In genomic region chr16:28211758-28212531, GRCh38 we compare ENCODE assay signal across 1 cellular context.
A peak's percentile ranks its signal among the peaks of the same experiment; 100 is the strongest.
TF ChIP-seq lines count a peak whose summit lies in the region.

Gene XPO6 (minus strand): TSS chr16:28211965. CDS start chr16:28211368, 597 bp downstream.

TF ChIP-seq in K562, 482 proteins besides CTCF, POLR2A, EP300 and RAD21 (continued from another document and continues in another):
- TF ChIP-seq HCFC1 (IDR thresholded peaks at IDR 0.05; ENCODE audit: low read depth, low read length) (peak; percentile 96), JUNB (CRISPR knock-in tag; conservative IDR thresholded peaks at IDR 0.05) (no peak), MTA1 (IDR thresholded peaks at IDR 0.05; ENCODE audit: borderline replicate concordance) (no peak), BHLHE40 (IDR thresholded peaks at IDR 0.05; ENCODE audit: low read length) (peak; percentile 95), KLF13 (tag; IDR thresholded peaks at IDR 0.05; ENCODE audit: borderline replicate concordance, low read depth) (peak; percentile 94), OTX1 (CRISPR knock-in tag; IDR thresholded peaks at IDR 0.05) (no peak), NCOA2 (IDR thresholded peaks at IDR 0.05; ENCODE audit: partially characterized antibody in 2 of 2) (no peak), HMG20A (CRISPR knock-in tag; conservative IDR thresholded peaks at IDR 0.05) (no peak), E4F1 (CRISPR knock-in tag; IDR thresholded peaks at IDR 0.05; ENCODE audit: borderline replicate concordance) (no peak), NRF1 (conservative IDR thresholded peaks at IDR 0.05 in 1 of 2, IDR thresholded peaks at IDR 0.05 in 1 of 2) (peak; percentile 68 to 71), ARID2 (IDR thresholded peaks at IDR 0.05) (no peak), SIN3A (IDR thresholded peaks at IDR 0.05; ENCODE audit: borderline replicate concordance in 2 of 2, control insufficient read depth in 1 of 2, low read depth in 2 of 2, low read length in 2 of 2) (peak; percentile 63 to 76; a peak in 2 of 4 replicates), FOXA3 (CRISPR knock-in tag; conservative IDR thresholded peaks at IDR 0.05 in 1 of 2, IDR thresholded peaks at IDR 0.05 in 1 of 2) (peak in 1 of 2 experiments; percentile 17; a peak in 1 of 4 replicates), ZNF766 (CRISPR knock-in tag; conservative IDR thresholded peaks at IDR 0.05) (peak; percentile 91), MAFK (IDR thresholded peaks at IDR 0.05; ENCODE audit: low read length) (no peak), TCF7L2 (IDR thresholded peaks at IDR 0.05; ENCODE audit: low read depth, low read length) (no peak), BRF1 (IDR thresholded peaks at IDR 0.05; ENCODE audit: borderline replicate concordance, extremely low read depth, insufficient read length) (no peak), KLF10 (CRISPR knock-in tag; IDR thresholded peaks at IDR 0.05) (no peak), ZBTB9 (CRISPR knock-in tag; IDR thresholded peaks at IDR 0.05) (0 out of 2 replicates have a peak, but pooled peaks have one; percentile 64), PKNOX1 (IDR thresholded peaks at IDR 0.05) (peak; percentile 19; the same call in 1 of the 2 replicates), ZNF75A (CRISPR knock-in tag; IDR thresholded peaks at IDR 0.05) (no peak), GTF2E2 (tag; IDR thresholded peaks at IDR 0.05) (0 out of 2 replicates have a peak, but pooled peaks have one; percentile 64), ETS2 (tag; IDR thresholded peaks at IDR 0.05; ENCODE audit: borderline replicate concordance, poor library complexity, severe bottlenecking) (no peak), ZNF282 (CRISPR knock-in tag; IDR thresholded peaks at IDR 0.05) (no peak), ZNF124 (CRISPR knock-in tag; IDR thresholded peaks at IDR 0.05) (no peak), NR4A1 (CRISPR knock-in tag; IDR thresholded peaks at IDR 0.05) (0 out of 2 replicates have a peak, but pooled peaks have one; percentile 47), NR4A1 (tag; IDR thresholded peaks at IDR 0.05) (peak; percentile 50; the same call in 1 of the 2 replicates), IRF2 (CRISPR knock-in tag; IDR thresholded peaks at IDR 0.05) (peak; percentile 100), ZNF311 (CRISPR knock-in tag; IDR thresholded peaks at IDR 0.05) (no peak), ZBTB2 (IDR thresholded peaks at IDR 0.05) (no peak), PHB2 (IDR thresholded peaks at IDR 0.05; ENCODE audit: low read depth) (no peak), ZBTB11 (CRISPR knock-in tag; IDR thresholded peaks at IDR 0.05) (peak in 1 of 3 experiments; percentile 78; a peak in 2 of 6 replicates), CEBPB (tag; IDR thresholded peaks at IDR 0.05) (no peak), HNRNPLL (IDR thresholded peaks at IDR 0.05; ENCODE audit: low read depth, low read length, poor library complexity, severe bottlenecking) (no peak), ZNF318 (IDR thresholded peaks at IDR 0.05; ENCODE audit: borderline replicate concordance in 1 of 2, low read depth in 1 of 2) (peak in 1 of 2 experiments; percentile 88; a peak in 2 of 4 replicates), HNRNPH1 (optimal IDR thresholded peaks at IDR 0.05; ENCODE audit: low read depth, low read length) (no peak), CHD1 (IDR thresholded peaks at IDR 0.05; ENCODE audit: low read length) (no peak), NCOR1 (IDR thresholded peaks at IDR 0.05) (no peak), ZNF274 (IDR thresholded peaks at IDR 0.05; ENCODE audit: borderline replicate concordance, low read depth, low read length) (no peak), EZH2 (IDR thresholded peaks at IDR 0.05; ENCODE audit: borderline replicate concordance, low read depth, low read length) (no peak), PTTG1 (tag; IDR thresholded peaks at IDR 0.05; ENCODE audit: low read depth) (no peak), STAG1 (CRISPR knock-in tag; IDR thresholded peaks at IDR 0.05; ENCODE audit: borderline replicate concordance) (no peak), NBN (IDR thresholded peaks at IDR 0.05; ENCODE audit: low read depth) (peak; percentile 38; the same call in 1 of the 2 replicates), CXXC5 (CRISPR knock-in tag; IDR thresholded peaks at IDR 0.05) (peak; percentile 94), CSDE1 (IDR thresholded peaks at IDR 0.05) (peak in 1 of 2 experiments; percentile 95; a peak in 2 of 4 replicates), SMAD3 (CRISPR knock-in tag; conservative IDR thresholded peaks at IDR 0.05) (0 out of 2 replicates have a peak, but pooled peaks have one; percentile 32), CAMTA2 (CRISPR knock-in tag; conservative IDR thresholded peaks at IDR 0.05) (no peak), ZBTB34 (CRISPR knock-in tag; IDR thresholded peaks at IDR 0.05) (no peak)
